ENCODE assay signal across 15 cellular contexts in the genomic region with DNA sequence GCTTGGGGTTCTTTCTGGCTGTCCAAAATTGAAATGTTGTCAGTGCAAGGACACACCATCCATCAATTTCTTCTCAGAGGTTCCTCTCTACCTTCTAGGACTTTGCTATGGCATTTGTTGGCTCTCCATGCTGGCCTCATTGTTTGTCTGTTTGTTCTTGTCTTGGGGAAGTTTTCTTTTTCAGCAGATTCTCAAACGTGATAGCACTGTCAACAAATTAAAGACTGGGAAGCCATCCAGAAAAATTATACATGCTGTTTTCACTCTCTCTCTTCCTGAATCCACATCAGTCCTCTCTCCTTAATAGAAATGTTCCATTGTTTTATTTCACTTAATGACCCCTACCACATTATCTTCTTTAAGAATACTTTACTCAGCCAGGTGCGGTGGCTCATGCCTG.
"Had no signal": no experiment of that assay in that cellular context is flagged by ENCODE, and none has a peak within 500 bp of the region (broad histone marks: within the 10 kb centered on the region; RNA-seq: fewer than 3 reads in every experiment).

No MANE protein-coding gene starts in this region.

- FAIRE-seq: endothelial cell of umbilical vein, keratinocyte had no signal

- DNase-seq: activated B cell treated with CpG ODN at 0.5 μM for 24 hours; activated CD4-positive, alpha-beta T cell treated with anti-CD3 and anti-CD28 coated beads, Interleukin-2, amount 10 ng/mL, durations not matched to agents 7 days and 5 days; activated naive CD4-positive, alpha-beta T cell treated with anti-CD3 and anti-CD28 coated beads, Interleukin-2, amount 50 U/mL, for 16 hours; adrenal gland; colonic mucosa; foreskin melanocyte; heart left ventricle; left ventricle myocardium inferior; occipital lobe; psoas muscle; spleen; stimulated activated CD4-positive, alpha-beta T cell treated with anti-CD3 and anti-CD28 coated beads, Interleukin-1b, Interleukin-23, amount 100 ng/mL, for 48 hours; tibial artery had no signal
